ENCODE assay signal across 12 cellular contexts in the genomic region with DNA sequence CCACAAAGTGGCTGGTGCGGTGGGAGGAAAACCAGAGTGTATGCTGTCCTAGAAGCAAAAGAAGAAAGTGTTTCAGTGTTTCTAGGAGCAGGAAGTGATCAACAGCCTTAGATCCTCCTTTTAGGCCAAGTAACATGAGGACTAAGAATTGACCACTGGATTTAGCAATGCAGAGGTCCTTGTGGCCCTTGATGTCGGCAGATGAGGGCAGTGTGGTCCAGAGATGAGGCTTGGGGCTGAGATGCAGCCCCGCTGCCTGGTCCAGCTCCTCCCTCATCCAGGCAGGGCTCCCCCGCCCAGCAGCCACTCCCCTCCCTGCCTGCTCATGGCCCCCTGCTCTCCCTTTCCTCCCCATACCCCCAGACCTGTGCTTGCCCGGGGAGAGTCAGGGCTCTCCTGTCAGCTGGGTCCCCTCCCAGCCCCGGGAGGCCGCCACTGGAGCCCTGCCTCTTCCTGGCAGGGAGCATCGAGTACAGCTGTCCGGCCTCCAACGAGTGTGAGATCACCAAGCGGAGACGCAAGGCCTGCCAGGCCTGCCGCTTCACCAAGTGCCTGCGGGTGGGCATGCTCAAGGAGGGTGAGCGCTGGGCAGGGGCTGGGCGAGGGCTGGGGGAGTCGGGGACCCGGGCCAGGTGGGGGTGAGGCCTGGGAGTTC. TPM values are rescaled to one million over a fixed set of nuclear protein-coding genes. Genes with fewer than 3 reads are reported as not detected.
DNase-seq lines count a peak whose midpoint lies in the region; ATAC-seq, FAIRE-seq and TF ChIP-seq lines count a peak whose summit lies in the region.
"Had no signal": no experiment of that assay in that cellular context is flagged by ENCODE, and none has a peak within 500 bp of the region (broad histone marks: within the 10 kb centered on the region; RNA-seq: fewer than 3 reads in every experiment).

No MANE protein-coding gene starts in this region.

- TF ChIP-seq EP300 in transverse colon (IDR thresholded peaks at IDR 0.05; ENCODE audit: low read depth) = no peak

- H3K27ac Mint-ChIP-seq in dendritic cell treated with granulocyte-macrophage colony-stimulating factor and Interleukin-4, amounts not matched to agents 40 ng/mL and 50 ng/mL, for 4 days = peak overlapping the region; percentile 14

- TF ChIP-seq POLR2A in transverse colon (IDR thresholded peaks at IDR 0.05) (no peak), GM12891 (IDR thresholded peaks at IDR 0.05; ENCODE audit: low read depth, low read length) (no peak)

- peak; percentile 26 for DNase-seq in NCI-H2227 (lab: John Stamatoyannopoulos, UW; ENCODE audit: unreplicated experiment)
- no peak for DNase-seq in NCI-H2227 treated with DMSO at 0.1 percent for 48 hours (lab: John Stamatoyannopoulos, UW)
- DNase-seq in myocyte (ENCODE audit: low read depth) = peak; percentile 77
- DNase-seq in transverse colon = peak; percentile 47
- no peak for DNase-seq in GM12891 (ENCODE audit: insufficient read length, low spot score)
- DNase-seq: 8988T, NCI-H1417 had no signal

- intact Hi-C loops in dendritic cell treated with granulocyte-macrophage colony-stimulating factor and Interleukin-4, amounts not matched to agents 40 ng/mL and 50 ng/mL, for 4 days (cut with micrococcal nuclease) = no loop called here
- intact Hi-C loops in transverse colon (cut with DNase I; ENCODE audit: low total_unique reads) = no loop called here

- H3K36me3 Mint-ChIP-seq in dendritic cell treated with granulocyte-macrophage colony-stimulating factor and Interleukin-4, amounts not matched to agents 40 ng/mL and 50 ng/mL, for 4 days (ENCODE audit: low read depth) = peaks cover 94% of the 10 kb centered on the region

- H3K4me3 Mint-ChIP-seq in dendritic cell treated with granulocyte-macrophage colony-stimulating factor and Interleukin-4, amounts not matched to agents 40 ng/mL and 50 ng/mL, for 4 days = no peak overlapping the region

- peaks cover 57% of the 10 kb centered on the region for H3K4me1 Mint-ChIP-seq in dendritic cell treated with granulocyte-macrophage colony-stimulating factor and Interleukin-4, amounts not matched to agents 40 ng/mL and 50 ng/mL, for 4 days (ENCODE audit: low read depth)

- no peak for FAIRE-seq in GM12891 (lab: Jason Lieb, UNC)
- FAIRE-seq: bronchial epithelial cell had no signal

- no peaks in the 10 kb centered on the region for H3K27me3 Mint-ChIP-seq in dendritic cell treated with granulocyte-macrophage colony-stimulating factor and Interleukin-4, amounts not matched to agents 40 ng/mL and 50 ng/mL, for 4 days

- H3K9me3 Mint-ChIP-seq in dendritic cell treated with granulocyte-macrophage colony-stimulating factor and Interleukin-4, amounts not matched to agents 40 ng/mL and 50 ng/mL, for 4 days = no peaks in the 10 kb centered on the region

- peaks cover 0 to 11% (median 3%) of the 10 kb centered on the region in 4 donors for H3K36me3 ChIP-seq in transverse colon

- peaks cover 4 to 28% (median 14%) of the 10 kb centered on the region in 4 donors for H3K4me1 ChIP-seq in transverse colon

- peak overlapping the region; percentile 34 to 68 (median 56) for H3K27ac ChIP-seq in transverse colon

- H3K9me3 ChIP-seq in transverse colon = no peaks in the 10 kb centered on the region

- no peaks in the 10 kb centered on the region for H3K27me3 ChIP-seq in transverse colon

- no peak for TF ChIP-seq CTCF in transverse colon (IDR thresholded peaks at IDR 0.05)

- WGBS in transverse colon (ENCODE audit: low coverage in 1 of 2), 2 donors = 67% methylated on average over 1 to 11 of the region's 18 CpGs

- in situ Hi-C loops in transverse colon (cut with MboI; ENCODE audit: low pct_ligation_motif_present in 1 of 4, low pct_unique_long_range_greater_than_20kb in 1 of 4, low sequenced_read_pairs in 3 of 4) = no loop called here

- H3K4me3 ChIP-seq in transverse colon = no peak overlapping the region

- ATAC-seq in HG03521 (IDR thresholded peaks at IDR 0.05; ENCODE audit: unreplicated experiment) = no peak
- no peak for ATAC-seq in GM21447 (IDR thresholded peaks at IDR 0.05; ENCODE audit: unreplicated experiment)
- ATAC-seq: Panc1 had no signal

TF ChIP-seq in GM12891, 5 proteins besides CTCF, POLR2A, EP300 and RAD21:
- TF ChIP-seq PAX5 (IDR thresholded peaks at IDR 0.05; ENCODE audit: insufficient read depth, low read length, severe bottlenecking) (no peak), POU2F2 (IDR thresholded peaks at IDR 0.05; ENCODE audit: low read depth, low read length) (no peak), POLR2AphosphoS5 (IDR thresholded peaks at IDR 0.05; ENCODE audit: low read depth, low read length) (no peak), SPI1 (IDR thresholded peaks at IDR 0.05; ENCODE audit: low read depth, low read length) (no peak), TAF1 (IDR thresholded peaks at IDR 0.05; ENCODE audit: low read depth, low read length) (no peak)

RNA-seq across cellular contexts. Expression of a gene that starts 3.7 kb away (rescaled TPM):
- total RNA-seq in myocyte (224 and 231 TPM in 2 replicates), transverse colon (10 to 100 TPM; 59.1 to 99.9 (median 82.7) TPM)
- 324 TPM for polyA plus RNA-seq in myocyte (2012)
- polyA plus RNA-seq in GM12891 (2012; ENCODE audit: low read depth, missing spikeins) = 327 TPM

RNA-seq across cellular contexts. Expression of a gene that starts 4.3 kb away (rescaled TPM):
- 189 and 223 TPM in 2 replicates for total RNA-seq in myocyte
- polyA plus RNA-seq in myocyte (2012) = 564 TPM
- total RNA-seq in transverse colon = 100 to 1,000 TPM; 152 to 381 (median 265) TPM
- 306 TPM for polyA plus RNA-seq in GM12891 (2012; ENCODE audit: low read depth, missing spikeins)

RNA-seq across cellular contexts. Expression of a gene that starts 8.3 kb away (rescaled TPM):
- total RNA-seq in myocyte (77.0 and 121 TPM in 2 replicates), transverse colon (100 to 1,000 TPM; 142 to 272 (median 221) TPM)
- polyA plus RNA-seq in myocyte (2012) = 32.7 TPM
- 11.5 TPM for polyA plus RNA-seq in GM12891 (2012; ENCODE audit: low read depth, missing spikeins)

RNA-seq across cellular contexts. Expression of a gene that starts 13.5 kb away (rescaled TPM):
- total RNA-seq in myocyte (not detected in 2 replicates), transverse colon (10 to 100 TPM in 1 of 4 donors, not detected in 3; 20.9 TPM)
- 0.11 TPM for polyA plus RNA-seq in myocyte (2012)
- not detected for polyA plus RNA-seq in GM12891 (2012; ENCODE audit: low read depth, missing spikeins)

RNA-seq across cellular contexts. Expression of a gene that starts 22.5 kb away (rescaled TPM):
- total RNA-seq in myocyte (not detected in 2 replicates), transverse colon (under 1 TPM in 1 of 4 donors, not detected in 3; 0.27 TPM)
- 0.09 TPM for polyA plus RNA-seq in myocyte (2012)
- polyA plus RNA-seq in GM12891 (2012; ENCODE audit: low read depth, missing spikeins) = 0.06 TPM

Comparison
In these comparisons a context has a peak if more than half of its experiments do, and no peak if none do; other contexts are left out.
1. DNase-seq: peak in NCI-H2227 (single experiment), myocyte (single experiment) and transverse colon (single experiment); none in NCI-H2227 treated with DMSO at 0.1 percent for 48 hours (single experiment) and GM12891 (single experiment).